Comparison of ENCODE assay signal across 7 cellular contexts in genomic region chr7:34823650-34824258, GRCh38.
A peak's percentile ranks its signal among the peaks of the same experiment; 100 is the strongest.
DNase-seq lines count a peak whose midpoint lies in the region; ATAC-seq, FAIRE-seq and TF ChIP-seq lines count a peak whose summit lies in the region.

No MANE protein-coding gene starts in this region.

- peak; percentile 87 for ATAC-seq in GM21619 (IDR thresholded peaks at IDR 0.05; ENCODE audit: unreplicated experiment)

- no peak overlapping the region for H3K27ac ChIP-seq in kidney (ENCODE audit: low read depth in 2 of 2, low read length in 2 of 2)

- H3K36me3 Mint-ChIP-seq in T-helper 2 cell treated with Interferon-gamma antibody and Interleukin-4, amounts not matched to agents 5 μg/mL and 100 μg/mL, for 36 hours (ENCODE audit: low read depth), result no peaks in the 10 kb centered on the region
- no peaks in the 10 kb centered on the region for H3K36me3 Mint-ChIP-seq in MCF 10A (ENCODE audit: insufficient read depth, unreplicated experiment)

- H3K4me3 Mint-ChIP-seq in T-helper 2 cell treated with Interferon-gamma antibody and Interleukin-4, amounts not matched to agents 5 μg/mL and 100 μg/mL, for 36 hours, result no peak overlapping the region
- no peak overlapping the region for H3K4me3 Mint-ChIP-seq in MCF 10A (ENCODE audit: unreplicated experiment)

- no peak overlapping the region for H3K4me3 ChIP-seq in kidney (ENCODE audit: low read length in 2 of 2)

- no peaks in the 10 kb centered on the region for H3K4me1 ChIP-seq in kidney (ENCODE audit: control insufficient read depth in 1 of 2, insufficient read depth in 1 of 2, low read depth in 1 of 2, low read length in 2 of 2)

- peak; percentile 86 for FAIRE-seq in kidney (lab: Jason Lieb, UNC)

- BruUV-seq in MCF 10A (replicated peaks; lab: Mats Ljungman, UMichigan), result no TSS peak

- H3K36me3 ChIP-seq in kidney (ENCODE audit: control insufficient read depth in 1 of 2, insufficient read depth in 2 of 2, low read length in 2 of 2), result no peaks in the 10 kb centered on the region

- CTCF ChIA-PET in MCF 10A (lab: Yijun Ruan, JAX), result interaction anchor here (0.6 to 5.0 kb wide), 16 partner anchors 14 to 210 kb away, joined by 3 to 44 read pairs (median 3); no protein-coding TSS in a partner anchor

- peaks cover 4% of the 10 kb centered on the region for H3K27me3 Mint-ChIP-seq in T-helper 2 cell treated with Interferon-gamma antibody and Interleukin-4, amounts not matched to agents 5 μg/mL and 100 μg/mL, for 36 hours (ENCODE audit: low read depth)
- H3K27me3 Mint-ChIP-seq in MCF 10A (ENCODE audit: insufficient read depth, unreplicated experiment), result peaks cover 10% of the 10 kb centered on the region

- H3K9ac ChIP-seq in kidney (ENCODE audit: low read length in 2 of 2), result no peak overlapping the region

- intact Hi-C loops in MCF 10A (cut with micrococcal nuclease), result loop anchor here (1.0 to 5.0 kb wide), 3 partner anchors 104 to 714 kb away; no protein-coding TSS in a partner anchor
- intact Hi-C loops in kidney (cut with DNase I), result no loop called here

- no peak overlapping the region for H3K27ac Mint-ChIP-seq in T-helper 2 cell treated with Interferon-gamma antibody and Interleukin-4, amounts not matched to agents 5 μg/mL and 100 μg/mL, for 36 hours
- no peak overlapping the region for H3K27ac Mint-ChIP-seq in MCF 10A (ENCODE audit: low read depth, unreplicated experiment)

- TF ChIP-seq CTCF in GM10266 (IDR thresholded peaks at IDR 0.05; ENCODE audit: control insufficient read depth, insufficient read depth, low read depth, missing control alignments), result peak; percentile 69
- peak; percentile 83 for TF ChIP-seq CTCF in LNCAP (IDR thresholded peaks at IDR 0.05)
- TF ChIP-seq CTCF in MCF 10A (IDR thresholded peaks at IDR 0.05; ENCODE audit: unreplicated experiment), result peak; percentile 92
- peak; percentile 75 for TF ChIP-seq CTCF in kidney (IDR thresholded peaks at IDR 0.05; ENCODE audit: borderline replicate concordance, extremely low read depth, insufficient read depth)

- POLR2A ChIA-PET in MCF 10A (lab: Yijun Ruan, JAX), result no interaction called here

- no peaks in the 10 kb centered on the region for H3K9me3 Mint-ChIP-seq in T-helper 2 cell treated with Interferon-gamma antibody and Interleukin-4, amounts not matched to agents 5 μg/mL and 100 μg/mL, for 36 hours
- no peaks in the 10 kb centered on the region for H3K9me3 Mint-ChIP-seq in MCF 10A (ENCODE audit: unreplicated experiment)

- no peaks in the 10 kb centered on the region for H3K9me3 ChIP-seq in kidney (ENCODE audit: control insufficient read depth in 1 of 2, low read length in 2 of 2)

- no peaks in the 10 kb centered on the region for H3K4me1 Mint-ChIP-seq in T-helper 2 cell treated with Interferon-gamma antibody and Interleukin-4, amounts not matched to agents 5 μg/mL and 100 μg/mL, for 36 hours (ENCODE audit: low read depth)
- no peaks in the 10 kb centered on the region for H3K4me1 Mint-ChIP-seq in MCF 10A (ENCODE audit: insufficient read depth, unreplicated experiment)

- peak; percentile 52 for DNase-seq in GM10266 (ENCODE audit: extremely low spot score)
- peak; percentile 21 for DNase-seq in T-helper 2 cell treated with Interferon-gamma antibody and Interleukin-4, amounts not matched to agents 5 μg/mL and 100 μg/mL, for 36 hours (ENCODE audit: low spot score)
- peak; percentile 57 for DNase-seq in MCF 10A (ENCODE audit: unreplicated experiment)
- no peak for DNase-seq in kidney
- DNase-seq in stimulated activated CD4-positive, alpha-beta T cell treated with anti-CD3 and anti-CD28 coated beads, TNF-alpha, amount 100 ng/mL, for 1 hour (ENCODE audit: low read depth in 3 of 3, low spot score in 1 of 3), result peak; percentile 2 to 30 (median 5)
